11 cellular contexts compared by ENCODE assay signal in genomic region chr6:113122060-113122459, GRCh38.
DNase-seq lines count a peak whose midpoint lies in the region; ATAC-seq and TF ChIP-seq lines count a peak whose summit lies in the region.
"Had no signal": no experiment of that assay in that cellular context is flagged by ENCODE, and none has a peak within 500 bp of the region (broad histone marks: within the 10 kb centered on the region; RNA-seq: fewer than 3 reads in every experiment).

No MANE protein-coding gene starts in this region.

- no peaks in the 10 kb centered on the region for H4K20me1 ChIP-seq in H9 (ENCODE audit: control insufficient read depth, insufficient read depth, insufficient read length)

- no peak overlapping the region for H4K5ac ChIP-seq in H9 (ENCODE audit: insufficient read length, low read depth, low read length)

- no peak overlapping the region for H2BK12ac ChIP-seq in H9 (ENCODE audit: insufficient read length, low read depth, low read length)

- no peak overlapping the region for H3K56ac ChIP-seq in H9 (ENCODE audit: insufficient read length, low read depth, low read length)

- H3K27ac Mint-ChIP-seq in H9, result no peak overlapping the region; a peak in 1 of 7 replicates
- H3K27ac Mint-ChIP-seq: activated B cell treated with CpG ODN at 0.5 μM for 24 hours had no signal

- in situ Hi-C loops in SK-MEL-5 (cut with HindIII; ENCODE audit: low pct_unique_long_range_greater_than_20kb, low sequenced_read_pairs), result no loop called here

- no peaks in the 10 kb centered on the region for H3K9me3 ChIP-seq in H9 (ENCODE audit: control insufficient read depth, low read depth, low read length)

- peaks cover 4% of the 10 kb centered on the region in 2 experiments; a peak in 3 of 4 replicates for H3K4me1 Mint-ChIP-seq in H9
- H3K4me1 Mint-ChIP-seq: activated B cell treated with CpG ODN at 0.5 μM for 24 hours had no signal

- H2AFZ ChIP-seq in H9 (ENCODE audit: low read length), result no peak overlapping the region

- no peaks in the 10 kb centered on the region for H3K79me2 ChIP-seq in H9 (ENCODE audit: insufficient read depth, low read length)

- H2BK120ac ChIP-seq in H9 (ENCODE audit: low read depth, low read length, poor library complexity, severe bottlenecking), result no peak overlapping the region

- H3K23me2 ChIP-seq in H9 (ENCODE audit: insufficient read length, low read depth, low read length, poor library complexity, severe bottlenecking), result no peaks in the 10 kb centered on the region

- H3K79me1 ChIP-seq in H9 (ENCODE audit: insufficient read depth, low read depth, low read length, poor library complexity, severe bottlenecking), result no peaks in the 10 kb centered on the region

- DNase-seq in H9 (peak; percentile 53), SK-MEL-5 (ENCODE audit: low read depth, low spot score) (peak; percentile 29), foreskin fibroblast (peak; percentile 84 to 91), pulmonary artery endothelial cell (ENCODE audit: low read depth, low spot score) (peak; percentile 96), medulla oblongata (ENCODE audit: extremely low spot score) (no peak), NCI-H1436 (lab: John Stamatoyannopoulos, UW) (no peak)
- no peak for DNase-seq in effector CD4-positive, alpha-beta T cell
- DNase-seq: activated B cell treated with CpG ODN at 0.5 μM for 24 hours; central memory CD4-positive, alpha-beta T cell; NCI-H1417 treated with DMSO at 0.1 percent for 48 hours had no signal

- no peak overlapping the region for H3K23ac ChIP-seq in H9 (ENCODE audit: insufficient read length, low read depth, low read length)

- H3K9me3 Mint-ChIP-seq in H9, result peaks cover 0 to 4% of the 10 kb centered on the region in 2 experiments; a peak in 2 of 5 replicates

- no peak overlapping the region for H3K9ac ChIP-seq in H9 (ENCODE audit: extremely low read depth, insufficient read length, low read length)

- H3K27me3 ChIP-seq in H9 (ENCODE audit: insufficient read depth, low read length), result no peaks in the 10 kb centered on the region

- TF ChIP-seq CTCF in H9 (conservative IDR thresholded peaks at IDR 0.05) (peak; percentile 58), foreskin fibroblast (IDR thresholded peaks at IDR 0.05; ENCODE audit: low read depth, low read length) (peak; percentile 35)

- H2BK5ac ChIP-seq in H9 (ENCODE audit: insufficient read length, low read length), result no peak overlapping the region

- no peak overlapping the region for H2BK15ac ChIP-seq in H9 (ENCODE audit: low read depth, low read length)

- no peaks in the 10 kb centered on the region for H3K4me1 ChIP-seq in H9 (ENCODE audit: insufficient read depth, low read length)

- H2AK5ac ChIP-seq in H9 (ENCODE audit: insufficient read length, low read length), result no peak overlapping the region

- no peak for ATAC-seq in GM21423 (IDR thresholded peaks at IDR 0.05; ENCODE audit: unreplicated experiment)

- no peak overlapping the region for H3K4me3 Mint-ChIP-seq in H9
- H3K4me3 Mint-ChIP-seq: activated B cell treated with CpG ODN at 0.5 μM for 24 hours had no signal

- H2BK20ac ChIP-seq in H9 (ENCODE audit: low read depth, low read length, poor library complexity, severe bottlenecking), result no peak overlapping the region

- no peak overlapping the region for H3K4me2 ChIP-seq in H9 (ENCODE audit: insufficient read depth, insufficient read length, low read length)

- H4K91ac ChIP-seq in H9 (ENCODE audit: insufficient read length, low read depth, low read length), result no peak overlapping the region

- no peak overlapping the region for H3K4ac ChIP-seq in H9 (ENCODE audit: low read depth, low read length)

- no peak overlapping the region for H4K8ac ChIP-seq in H9 (replicated peaks; ENCODE audit: insufficient read length, low read depth, low read length)

- WGBS in H9 (ENCODE audit: extremely low coverage, insufficient read length, low lambda C conversion rate), result no CpG with 5 or more reads among the region's 1 CpG

- no peak overlapping the region for H3K14ac ChIP-seq in H9 (ENCODE audit: insufficient read depth, low read length)

- no peaks in the 10 kb centered on the region for H3K27me3 Mint-ChIP-seq in H9 (ENCODE audit: low read depth)
- H3K27me3 Mint-ChIP-seq: activated B cell treated with CpG ODN at 0.5 μM for 24 hours had no signal

- H3K4me3 ChIP-seq in foreskin fibroblast (ENCODE audit: low read depth in 1 of 2, low read length in 2 of 2), result no peak overlapping the region

- no peak overlapping the region for H3K18ac ChIP-seq in H9 (ENCODE audit: insufficient read length, low read depth, low read length)

- H3K36me3 Mint-ChIP-seq in H9 (ENCODE audit: insufficient read depth in 1 of 3, low read depth in 3 of 3), result 0 out of 7 replicates have a peak, but pooled peaks cover 0 to 5% (median 0%) of the 10 kb centered on the region in 3 experiments

- no peak overlapping the region for H3K27ac ChIP-seq in H9 (ENCODE audit: insufficient read length, low read depth, low read length)

- H3T11ph ChIP-seq in H9 (ENCODE audit: low read length), result no peak overlapping the region

Comparison
In these comparisons a context has a peak if more than half of its experiments do, and no peak if none do; other contexts are left out.
1. DNase-seq: peak in H9 (single experiment), SK-MEL-5 (single experiment), foreskin fibroblast (2 of 2) and pulmonary artery endothelial cell (single experiment); none in medulla oblongata (single experiment), NCI-H1436 (single experiment) and effector CD4-positive, alpha-beta T cell (single experiment).